28 cellular contexts compared by ENCODE assay signal in genomic region chr19:30688696-30689095, GRCh38.
"Had no signal": no experiment of that assay in that cellular context is flagged by ENCODE, and none has a peak within 500 bp of the region (broad histone marks: within the 10 kb centered on the region; RNA-seq: fewer than 3 reads in every experiment).

No MANE protein-coding gene starts in this region.

- H3K9me3 Mint-ChIP-seq: activated CD4-positive, alpha-beta memory T cell treated with anti-CD3 and anti-CD28 coated beads for 36 hours; activated CD4-positive, alpha-beta T cell treated with anti-CD3 and anti-CD28 coated beads, Interleukin-2, amount 10 ng/mL, durations not matched to agents 24 days and 14 days; activated naive CD4-positive, alpha-beta T cell treated with anti-CD3 and anti-CD28 coated beads, Interleukin-2, amount 10 ng/mL, durations not matched to agents 7 days and 5 days; activated naive CD4-positive, alpha-beta T cell treated with anti-CD3 and anti-CD28 coated beads, Interleukin-2, amount 50 U/mL, for 72 hours; activated naive CD8-positive, alpha-beta T cell treated with anti-CD3 and anti-CD28 coated beads, Interleukin-2, amount 10 ng/mL, durations not matched to agents 7 days and 5 days; activated T-cell treated with anti-CD3 and anti-CD28 coated beads, Interleukin-2, amount 50 U/mL, for 24 hours; activated T-cell treated with anti-CD3 and anti-CD28 coated beads, Interleukin-2, amount 50 U/mL, for 72 hours; brain had no signal

- DNase-seq: activated CD4-positive, alpha-beta memory T cell treated with anti-CD3 and anti-CD28 coated beads for 36 hours; activated CD4-positive, alpha-beta T cell treated with anti-CD3 and anti-CD28 coated beads for 36 hours; activated CD4-positive, alpha-beta T cell treated with anti-CD3 and anti-CD28 coated beads, Interleukin-2, amount 10 ng/mL, durations not matched to agents 24 days and 14 days; activated CD4-positive, CD25-positive, alpha-beta regulatory T cell; activated CD4-positive, CD25-positive, alpha-beta regulatory T cell treated with anti-CD3 and anti-CD28 coated beads, Interleukin-2, amount 50 U/mL, for 72 hours; activated CD8-positive, alpha-beta memory T cell treated with anti-CD3 and anti-CD28 coated beads, Interleukin-2, amount 10 ng/mL, durations not matched to agents 7 days and 5 days; activated CD8-positive, alpha-beta memory T cell treated with anti-CD3 and anti-CD28 coated beads, Interleukin-2, amount 50 U/mL, for 4 hours; activated CD8-positive, alpha-beta T cell treated with anti-CD3 and anti-CD28 coated beads, Interleukin-2, amount 10 ng/mL, durations not matched to agents 7 days and 5 days; activated gamma-delta T cell; activated naive CD4-positive, alpha-beta T cell; activated naive CD4-positive, alpha-beta T cell treated with anti-CD3 and anti-CD28 coated beads, Interleukin-2, amount 10 ng/mL, durations not matched to agents 7 days and 5 days; activated naive CD8-positive, alpha-beta T cell treated with anti-CD3 and anti-CD28 coated beads, Interleukin-2, amount 10 ng/mL, durations not matched to agents 7 days and 5 days; activated T-cell treated with anti-CD3 and anti-CD28 coated beads, Interleukin-2, amount 50 U/mL, for 24 hours; activated T-cell treated with anti-CD3 and anti-CD28 coated beads, Interleukin-2, amount 50 U/mL, for 72 hours; central memory CD4-positive, alpha-beta T cell; cerebellar nuclear complex; colonic mucosa; effector CD8-positive, alpha-beta T cell; esophagus squamous epithelium; foreskin melanocyte; T-helper 2 cell had no signal

- H3K9me3 ChIP-seq: ascending aorta, breast epithelium, colonic mucosa, esophagus squamous epithelium, gastroesophageal sphincter had no signal

- H3K27me3 ChIP-seq: ascending aorta, colonic mucosa had no signal

- H3K4me1 Mint-ChIP-seq: activated naive CD4-positive, alpha-beta T cell treated with anti-CD3 and anti-CD28 coated beads, Interleukin-2, amount 10 ng/mL, durations not matched to agents 7 days and 5 days; activated naive CD8-positive, alpha-beta T cell treated with anti-CD3 and anti-CD28 coated beads, Interleukin-2, amount 10 ng/mL, durations not matched to agents 7 days and 5 days had no signal

- H3K4me3 Mint-ChIP-seq: activated CD4-positive, alpha-beta memory T cell treated with anti-CD3 and anti-CD28 coated beads for 36 hours; activated CD4-positive, alpha-beta T cell treated with anti-CD3 and anti-CD28 coated beads for 36 hours; activated CD4-positive, alpha-beta T cell treated with anti-CD3 and anti-CD28 coated beads, Interleukin-2, amount 10 ng/mL, durations not matched to agents 24 days and 14 days; activated CD8-positive, alpha-beta memory T cell treated with anti-CD3 and anti-CD28 coated beads, Interleukin-2, amount 10 ng/mL, durations not matched to agents 7 days and 5 days; activated CD8-positive, alpha-beta T cell treated with anti-CD3 and anti-CD28 coated beads, Interleukin-2, amount 10 ng/mL, durations not matched to agents 7 days and 5 days; activated naive CD4-positive, alpha-beta T cell treated with anti-CD3 and anti-CD28 coated beads, Interleukin-2, amount 10 ng/mL, durations not matched to agents 7 days and 5 days; activated naive CD8-positive, alpha-beta T cell treated with anti-CD3 and anti-CD28 coated beads, Interleukin-2, amount 10 ng/mL, durations not matched to agents 7 days and 5 days; activated T-cell treated with anti-CD3 and anti-CD28 coated beads, Interleukin-2, amount 50 U/mL, for 24 hours; activated T-cell treated with anti-CD3 and anti-CD28 coated beads, Interleukin-2, amount 50 U/mL, for 72 hours; brain had no signal

- H3K27ac ChIP-seq: ascending aorta, breast epithelium, cardiac muscle cell, colonic mucosa, epithelial cell of prostate, esophagus squamous epithelium, gastroesophageal sphincter had no signal

- ATAC-seq: activated CD4-positive, alpha-beta T cell treated with anti-CD3 and anti-CD28 coated beads for 36 hours; activated CD8-positive, alpha-beta memory T cell treated with anti-CD3 and anti-CD28 coated beads, Interleukin-2, amount 10 ng/mL, durations not matched to agents 7 days and 5 days; activated CD8-positive, alpha-beta T cell treated with anti-CD3 and anti-CD28 coated beads, Interleukin-2, amount 10 ng/mL, durations not matched to agents 7 days and 5 days; activated naive CD4-positive, alpha-beta T cell treated with anti-CD3 and anti-CD28 coated beads, Interleukin-2, amount 50 U/mL, for 72 hours; activated T-cell treated with anti-CD3 and anti-CD28 coated beads, Interleukin-2, amount 50 U/mL, for 72 hours; gastroesophageal sphincter had no signal

- H3K4me3 ChIP-seq: ascending aorta, breast epithelium, cardiac muscle cell, colonic mucosa, esophagus squamous epithelium, gastroesophageal sphincter had no signal

- H3K27ac Mint-ChIP-seq: activated CD4-positive, alpha-beta memory T cell treated with anti-CD3 and anti-CD28 coated beads for 36 hours; activated CD4-positive, alpha-beta T cell treated with anti-CD3 and anti-CD28 coated beads for 36 hours; activated CD4-positive, alpha-beta T cell treated with anti-CD3 and anti-CD28 coated beads, Interleukin-2, amount 10 ng/mL, durations not matched to agents 24 days and 14 days; activated CD8-positive, alpha-beta memory T cell treated with anti-CD3 and anti-CD28 coated beads, Interleukin-2, amount 10 ng/mL, durations not matched to agents 7 days and 5 days; activated CD8-positive, alpha-beta T cell treated with anti-CD3 and anti-CD28 coated beads, Interleukin-2, amount 10 ng/mL, durations not matched to agents 7 days and 5 days; activated naive CD4-positive, alpha-beta T cell treated with anti-CD3 and anti-CD28 coated beads, Interleukin-2, amount 10 ng/mL, durations not matched to agents 7 days and 5 days; activated naive CD4-positive, alpha-beta T cell treated with anti-CD3 and anti-CD28 coated beads, Interleukin-2, amount 50 U/mL, for 72 hours; activated naive CD8-positive, alpha-beta T cell treated with anti-CD3 and anti-CD28 coated beads, Interleukin-2, amount 10 ng/mL, durations not matched to agents 7 days and 5 days; activated T-cell treated with anti-CD3 and anti-CD28 coated beads, Interleukin-2, amount 50 U/mL, for 24 hours; activated T-cell treated with anti-CD3 and anti-CD28 coated beads, Interleukin-2, amount 50 U/mL, for 72 hours had no signal

- H3K36me3 ChIP-seq: ascending aorta, breast epithelium, cardiac muscle cell, colonic mucosa, esophagus squamous epithelium, gastroesophageal sphincter had no signal

- H3K4me1 ChIP-seq: ascending aorta, colonic mucosa had no signal
